21 cellular contexts compared by ENCODE assay signal in the genomic region with DNA sequence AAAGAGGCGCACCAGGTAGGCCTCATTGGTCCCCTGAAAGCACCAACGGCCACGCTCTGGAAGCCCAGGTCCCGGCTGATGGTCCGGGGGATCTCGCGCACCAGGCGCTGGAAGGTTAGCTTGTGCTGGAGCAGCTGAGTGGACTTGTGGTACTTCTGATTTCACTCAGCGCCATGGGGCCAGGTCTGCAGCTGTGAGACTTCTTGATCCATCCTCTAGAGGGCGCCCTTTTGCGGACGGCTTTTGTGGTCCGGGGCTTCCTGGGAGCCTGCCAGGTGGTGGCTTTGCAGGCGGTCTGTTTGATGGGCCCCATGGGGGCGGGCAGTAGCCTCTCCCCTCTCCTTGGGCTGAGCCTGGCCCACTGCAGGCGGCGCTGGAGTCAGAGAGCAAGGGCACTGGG. TPM values are rescaled to one million over a fixed set of nuclear protein-coding genes. Genes with fewer than 3 reads are reported as not detected.
A peak's percentile ranks its signal among the peaks of the same experiment; 100 is the strongest.
DNase-seq lines count a peak whose midpoint lies in the region; ATAC-seq, FAIRE-seq and TF ChIP-seq lines count a peak whose summit lies in the region.
"Had no signal": no experiment of that assay in that cellular context is flagged by ENCODE, and none has a peak within 500 bp of the region (broad histone marks: within the 10 kb centered on the region; RNA-seq: fewer than 3 reads in every experiment).

No MANE protein-coding gene starts in this region.

- CTCF ChIA-PET in PC-3 (lab: Charles Lee) = no interaction called here

- H3K27ac Mint-ChIP-seq in H9 = no peak overlapping the region
- H3K27ac Mint-ChIP-seq: B cell; stimulated activated memory B cell treated with anti-CD40 and anti-IgM and Interleukin-4, amounts not matched to agents 10 μg/mL and 1 μg/mL and 100 μg/mL, for 72 hours had no signal

- H4K20me1 ChIP-seq in BLaER1 = no peaks in the 10 kb centered on the region
- no peaks in the 10 kb centered on the region for H4K20me1 ChIP-seq in H9 (ENCODE audit: control insufficient read depth, insufficient read depth, insufficient read length)
- no peaks in the 10 kb centered on the region for H4K20me1 ChIP-seq in PC-3 (ENCODE audit: low read length)

- no peak for FAIRE-seq in D721Med (lab: Jason Lieb, UNC)
- FAIRE-seq: pancreas had no signal

- intact Hi-C loops in PC-3 (cut with micrococcal nuclease) = no loop called here

- DNase-seq in H9 (peak; percentile 84), PC-3 (no peak), iPS DF 6.9 (ENCODE audit: low read depth, low spot score) (peak; percentile 2), DMS114 treated with DMSO at 0.1 percent for 48 hours (lab: John Stamatoyannopoulos, UW; ENCODE audit: unreplicated experiment) (no peak), HUDEP-2 (lab: John Stamatoyannopoulos, UW; ENCODE audit: unreplicated experiment in 76 of 76) (no peak), NCI-H1092 (lab: John Stamatoyannopoulos, UW) (no peak), D721Med (ENCODE audit: insufficient read length, low spot score) (no peak)
- DNase-seq: activated effector memory CD4-positive, alpha-beta T cell treated with Interleukin-2 at 50 U/mL for 16 hours; anterior cingulate cortex; DND-41; erythroblast; head of caudate nucleus; MG63 had no signal

- no peaks in the 10 kb centered on the region for H3K23me2 ChIP-seq in H9 (ENCODE audit: insufficient read length, low read depth, low read length, poor library complexity, severe bottlenecking)

- no peaks in the 10 kb centered on the region for H3F3A ChIP-seq in PC-3 (ENCODE audit: low read length, unreplicated experiment)

- H3K79me1 ChIP-seq in H9 (ENCODE audit: insufficient read depth, low read depth, low read length, poor library complexity, severe bottlenecking) = no peaks in the 10 kb centered on the region

- H2BK5ac ChIP-seq in H9 (ENCODE audit: insufficient read length, low read length) = no peak overlapping the region

- H3K4me3 Mint-ChIP-seq in H9 = no peak overlapping the region
- H3K4me3 Mint-ChIP-seq: B cell; stimulated activated memory B cell treated with anti-CD40 and anti-IgM and Interleukin-4, amounts not matched to agents 10 μg/mL and 1 μg/mL and 100 μg/mL, for 72 hours had no signal

- no peak overlapping the region for H2BK15ac ChIP-seq in H9 (ENCODE audit: low read depth, low read length)

- H3K4me1 ChIP-seq in BLaER1 (peaks cover 15% of the 10 kb centered on the region), H9 (ENCODE audit: insufficient read depth, low read length) (no peaks in the 10 kb centered on the region), PC-3 (ENCODE audit: insufficient read depth, low read length) (peaks cover 14% of the 10 kb centered on the region), iPS DF 6.9 (ENCODE audit: control insufficient read depth, insufficient read depth, low read length) (no peaks in the 10 kb centered on the region)
- H3K4me1 ChIP-seq: pancreas, SJSA1, upper lobe of left lung had no signal

- H3K56ac ChIP-seq in H9 (ENCODE audit: insufficient read length, low read depth, low read length) = no peak overlapping the region

- no peak overlapping the region for H2AFZ ChIP-seq in H9 (ENCODE audit: low read length)
- no peak overlapping the region for H2AFZ ChIP-seq in PC-3 (ENCODE audit: low read length)

- H3K79me2 ChIP-seq in H9 (ENCODE audit: insufficient read depth, low read length) (no peaks in the 10 kb centered on the region), PC-3 (ENCODE audit: low read length) (no peaks in the 10 kb centered on the region)

- no TSS peak for BruUV-seq in PC-3 (replicated peaks; lab: Mats Ljungman, UMichigan)

- no peak overlapping the region for H3K4ac ChIP-seq in H9 (ENCODE audit: low read depth, low read length)

- WGBS in H9 (ENCODE audit: extremely low coverage, insufficient read length, low lambda C conversion rate) = no CpG with 5 or more reads among the region's 17 CpGs
- WGBS in iPS DF 6.9 (ENCODE audit: insufficient coverage, insufficient read length) = no CpG with 5 or more reads among the region's 17 CpGs

- no peaks in the 10 kb centered on the region for H3K9me2 ChIP-seq in PC-3 (replicated peaks; ENCODE audit: low read length)

- no peak overlapping the region for H3T11ph ChIP-seq in H9 (ENCODE audit: low read length)

- H3K27ac ChIP-seq in BLaER1 (no peak overlapping the region), H9 (ENCODE audit: insufficient read length, low read depth, low read length) (no peak overlapping the region), PC-3 (ENCODE audit: low read length) (no peak overlapping the region), iPS DF 6.9 (ENCODE audit: low read length) (no peak overlapping the region)
- H3K27ac ChIP-seq: coronary artery, pancreas, SJSA1, skin epidermis, upper lobe of left lung had no signal

- no peaks in the 10 kb centered on the region for H3K27me3 ChIP-seq in BLaER1
- H3K27me3 ChIP-seq in H9 (ENCODE audit: insufficient read depth, low read length) = no peaks in the 10 kb centered on the region
- no peaks in the 10 kb centered on the region for H3K27me3 ChIP-seq in PC-3 (ENCODE audit: low read length)
- no peaks in the 10 kb centered on the region for H3K27me3 ChIP-seq in iPS DF 6.9 (ENCODE audit: control insufficient read depth, insufficient read depth, low read length)
- H3K27me3 ChIP-seq: MG63, pancreas, SJSA1, upper lobe of left lung had no signal

- no peak overlapping the region for H3K9ac ChIP-seq in BLaER1
- H3K9ac ChIP-seq in H9 (ENCODE audit: extremely low read depth, insufficient read length, low read length) = no peak overlapping the region
- H3K9ac ChIP-seq in PC-3 (ENCODE audit: low read length) = no peak overlapping the region

- no peak overlapping the region for H3K23ac ChIP-seq in H9 (ENCODE audit: insufficient read length, low read depth, low read length)

- no peak overlapping the region for H2BK120ac ChIP-seq in H9 (ENCODE audit: low read depth, low read length, poor library complexity, severe bottlenecking)

- H4K8ac ChIP-seq in H9 (replicated peaks; ENCODE audit: insufficient read length, low read depth, low read length) = no peak overlapping the region

- no peaks in the 10 kb centered on the region for H3K4me1 Mint-ChIP-seq in H9
- H3K4me1 Mint-ChIP-seq: B cell; stimulated activated memory B cell treated with anti-CD40 and anti-IgM and Interleukin-4, amounts not matched to agents 10 μg/mL and 1 μg/mL and 100 μg/mL, for 72 hours had no signal

- POLR2A ChIA-PET in PC-3 (lab: Charles Lee; ENCODE audit: unreplicated experiment) = no interaction called here

- H3K27me3 Mint-ChIP-seq in H9 (ENCODE audit: low read depth) = no peaks in the 10 kb centered on the region; the same call in 1 of the 2 replicates

- H4K91ac ChIP-seq in H9 (ENCODE audit: insufficient read length, low read depth, low read length) = no peak overlapping the region

- peak; percentile 82 for TF ChIP-seq CTCF in H9 (conservative IDR thresholded peaks at IDR 0.05)
- TF ChIP-seq CTCF in PC-3 (conservative IDR thresholded peaks at IDR 0.05; ENCODE audit: low read depth, low read length) = peak; percentile 55
- TF ChIP-seq CTCF in D721Med (IDR thresholded peaks at IDR 0.05; ENCODE audit: insufficient read depth, missing control alignments) = no peak

- H3K14ac ChIP-seq in H9 (ENCODE audit: insufficient read depth, low read length) = no peak overlapping the region

- H3K36me3 Mint-ChIP-seq in H9 (ENCODE audit: insufficient read depth in 1 of 3, low read depth in 3 of 3) = no peaks in the 10 kb centered on the region
- H3K36me3 Mint-ChIP-seq: stimulated activated memory B cell treated with anti-CD40 and anti-IgM and Interleukin-4, amounts not matched to agents 10 μg/mL and 1 μg/mL and 100 μg/mL, for 72 hours had no signal

- no peak overlapping the region for H3K18ac ChIP-seq in H9 (ENCODE audit: insufficient read length, low read depth, low read length)

- no peaks in the 10 kb centered on the region; a peak in 1 of 5 replicates for H3K9me3 Mint-ChIP-seq in H9

- peak overlapping the region; percentile 67 for H3K4me2 ChIP-seq in BLaER1
- no peak overlapping the region for H3K4me2 ChIP-seq in H9 (ENCODE audit: insufficient read depth, insufficient read length, low read length)
- H3K4me2 ChIP-seq in PC-3 (ENCODE audit: low read length) = no peak overlapping the region

- ATAC-seq in PC-3 = no peak
- ATAC-seq: pancreas; stimulated activated memory B cell treated with anti-CD40 and anti-IgM and Interleukin-4, amounts not matched to agents 10 μg/mL and 1 μg/mL and 100 μg/mL, for 72 hours had no signal

- no peak overlapping the region for H2AK5ac ChIP-seq in H9 (ENCODE audit: insufficient read length, low read length)

- H4K5ac ChIP-seq in H9 (ENCODE audit: insufficient read length, low read depth, low read length) = no peak overlapping the region

- H3K4me3 ChIP-seq in BLaER1 (no peak overlapping the region), PC-3 (ENCODE audit: low read length) (no peak overlapping the region), iPS DF 6.9 (ENCODE audit: low read length) (no peak overlapping the region)
- H3K4me3 ChIP-seq: coronary artery, MG63, pancreas, SJSA1, skin epidermis, upper lobe of left lung had no signal

- H3K36me3 ChIP-seq in BLaER1 (no peaks in the 10 kb centered on the region), PC-3 (ENCODE audit: low read depth, low read length) (no peaks in the 10 kb centered on the region), iPS DF 6.9 (ENCODE audit: control insufficient read depth, insufficient read depth, low read length) (no peaks in the 10 kb centered on the region)
- H3K36me3 ChIP-seq: MG63, pancreas, SJSA1, upper lobe of left lung had no signal

- H2BK20ac ChIP-seq in H9 (ENCODE audit: low read depth, low read length, poor library complexity, severe bottlenecking) = no peak overlapping the region

- H2BK12ac ChIP-seq in H9 (ENCODE audit: insufficient read length, low read depth, low read length) = no peak overlapping the region

- no peaks in the 10 kb centered on the region; the same call in 1 of the 2 replicates for H3K9me3 ChIP-seq in BLaER1
- no peaks in the 10 kb centered on the region for H3K9me3 ChIP-seq in H9 (ENCODE audit: control insufficient read depth, low read depth, low read length)
- no peaks in the 10 kb centered on the region for H3K9me3 ChIP-seq in PC-3 (ENCODE audit: low read length)
- H3K9me3 ChIP-seq in iPS DF 6.9 (ENCODE audit: control insufficient read depth, insufficient read depth, low read length) = no peaks in the 10 kb centered on the region
- H3K9me3 ChIP-seq: MG63, pancreas, SJSA1, upper lobe of left lung had no signal

RNA-seq across cellular contexts. Expression of a gene that starts 10.4 kb away (rescaled TPM):
- total RNA-seq in H9 (2021) (not detected in 2 replicates), PC-3 (2014; rRNA removed) (not detected in 2 replicates)
- total RNA-seq: B cell, pancreas, SJSA1, upper lobe of left lung had no signal

RNA-seq across cellular contexts. Expression of a gene that starts 11.3 kb away (rescaled TPM):
- total RNA-seq in H9 (2021) (not detected in 2 replicates), PC-3 (2014; rRNA removed) (not detected in 2 replicates)
- total RNA-seq: B cell, pancreas, SJSA1, upper lobe of left lung had no signal

RNA-seq across cellular contexts. Expression of a gene that starts 13.6 kb away (rescaled TPM):
- total RNA-seq in H9 (2021) (not detected in 2 replicates), PC-3 (2014; rRNA removed) (not detected in 2 replicates)
- total RNA-seq: B cell, pancreas, SJSA1, upper lobe of left lung had no signal

RNA-seq across cellular contexts. Expression of a gene that starts 16.6 kb away (rescaled TPM):
- total RNA-seq in H9 (2021) = not detected in 2 replicates
- not detected in 2 replicates for total RNA-seq in PC-3 (2014; rRNA removed)
- total RNA-seq: B cell, pancreas, SJSA1, upper lobe of left lung had no signal

RNA-seq across cellular contexts. Expression of a gene that starts 23.0 kb away (rescaled TPM):
- total RNA-seq in H9 (2021) (not detected in 2 replicates), PC-3 (2014; rRNA removed) (not detected in 2 replicates)
- total RNA-seq: B cell, pancreas, SJSA1, upper lobe of left lung had no signal

Comparison
In these comparisons a context has a peak if more than half of its experiments do, and no peak if none do; other contexts are left out.
1. DNase-seq: peak in H9 (single experiment) and iPS DF 6.9 (single experiment); none in PC-3 (single experiment), DMS114 treated with DMSO at 0.1 percent for 48 hours (single experiment), HUDEP-2 (0 of 76), NCI-H1092 (single experiment) and D721Med (single experiment).